In the genomic region with DNA sequence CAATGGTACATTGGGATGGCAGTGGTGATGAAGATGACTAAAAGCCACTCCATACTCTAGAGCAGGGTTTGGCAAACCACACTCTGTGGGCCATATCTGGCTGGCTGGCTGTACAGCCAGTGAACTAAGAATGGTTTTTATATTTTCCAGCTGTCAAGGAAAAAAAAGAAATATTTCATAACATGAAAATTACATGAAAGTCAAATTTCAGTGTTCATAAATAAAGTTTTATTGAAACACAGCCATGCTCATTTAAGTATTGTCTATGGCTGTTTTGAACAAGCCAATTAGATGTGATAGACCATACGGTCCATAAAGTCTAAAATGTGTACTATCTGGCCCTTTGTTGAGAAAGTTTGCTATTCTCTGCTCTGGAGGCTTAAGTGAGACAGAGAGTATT, we compare ENCODE assay signal across 1 cellular context.
TF ChIP-seq lines count a peak whose summit lies in the region.

No MANE protein-coding gene starts in this region.

TF ChIP-seq in A549, 52 proteins besides CTCF, POLR2A, EP300 and RAD21:
- TF ChIP-seq EHF (CRISPR knock-in tag; IDR thresholded peaks at IDR 0.05) (no peak), RNF2 (IDR thresholded peaks at IDR 0.05; ENCODE audit: borderline replicate concordance, low read depth) (no peak), SMC3 (IDR thresholded peaks at IDR 0.05) (no peak), SREBF2 (IDR thresholded peaks at IDR 0.05) (no peak), HOXA7 (CRISPR knock-in tag; IDR thresholded peaks at IDR 0.05) (no peak), TFCP2L1 (CRISPR knock-in tag; IDR thresholded peaks at IDR 0.05) (no peak), MAZ (IDR thresholded peaks at IDR 0.05; ENCODE audit: borderline replicate concordance, low read depth, low read length) (no peak), CBX2 (IDR thresholded peaks at IDR 0.05; ENCODE audit: borderline replicate concordance, low read depth) (no peak), ZFP36 (IDR thresholded peaks at IDR 0.05; ENCODE audit: borderline replicate concordance, partially characterized antibody) (no peak)
